Comparison of ENCODE assay signal across 1 cellular context in the genomic region with DNA sequence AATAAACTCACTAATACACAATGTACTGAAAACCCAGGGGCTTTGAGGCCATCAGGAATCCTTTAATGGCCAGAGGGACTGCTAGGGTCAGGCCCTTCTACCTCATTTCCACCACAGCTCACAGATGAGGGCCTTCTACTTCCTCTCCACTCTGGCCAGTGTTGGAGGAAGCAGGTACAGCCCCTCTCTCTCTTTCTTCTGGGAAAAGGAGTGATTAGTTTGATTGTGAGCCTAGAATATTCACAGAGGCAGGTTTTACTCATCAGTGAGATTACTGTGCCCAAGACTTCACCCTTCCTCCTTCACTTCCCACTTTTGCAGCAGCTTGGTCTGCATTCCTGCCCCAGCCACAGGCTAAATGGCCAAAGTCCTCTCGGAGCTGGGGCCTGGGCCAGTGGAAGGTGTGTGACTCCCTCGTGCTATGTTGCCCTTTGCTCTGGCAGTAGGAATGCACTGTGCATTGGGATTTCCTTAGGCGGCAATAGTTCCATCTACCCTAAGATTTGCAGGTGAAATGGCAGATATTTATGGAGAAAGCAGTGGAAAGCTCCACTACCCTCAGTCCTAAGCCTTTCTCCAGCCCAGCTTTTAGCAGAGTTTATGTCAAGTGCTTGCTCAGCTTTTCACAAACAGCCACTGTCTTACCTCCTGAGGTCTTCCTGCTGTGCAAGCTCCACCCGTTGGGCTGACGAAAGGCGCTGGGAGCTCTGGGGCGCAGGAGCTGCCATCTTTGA.
TF ChIP-seq lines count a peak whose summit lies in the region.

No MANE protein-coding gene starts in this region.

TF ChIP-seq in HepG2, 621 proteins besides CTCF, POLR2A, EP300 and RAD21 (continued from another document):
- peak in 1 of 2 experiments; percentile 71; a peak in 1 of 4 replicates for TF ChIP-seq REST (IDR thresholded peaks at IDR 0.05; ENCODE audit: borderline replicate concordance in 1 of 2, low read depth in 1 of 2, low read length in 2 of 2)
- TF ChIP-seq NR2C2 (CRISPR knock-in tag; IDR thresholded peaks at IDR 0.05; ENCODE audit: borderline replicate concordance) = peak; percentile 59
- TF ChIP-seq ZNF484 (CRISPR knock-in tag; IDR thresholded peaks at IDR 0.05; ENCODE audit: borderline replicate concordance, low read depth) = no peak
- peak; percentile 94 for TF ChIP-seq MED1 (CRISPR knock-in tag; IDR thresholded peaks at IDR 0.05)
- TF ChIP-seq CREB3 (CRISPR knock-in tag; IDR thresholded peaks at IDR 0.05) = no peak
- peak; percentile 95 for TF ChIP-seq ELF3 (CRISPR knock-in tag; IDR thresholded peaks at IDR 0.05)
- no peak for TF ChIP-seq ZNF562 (CRISPR knock-in tag; IDR thresholded peaks at IDR 0.05; ENCODE audit: borderline replicate concordance)
- no peak for TF ChIP-seq PRMT3 (CRISPR knock-in tag; IDR thresholded peaks at IDR 0.05; ENCODE audit: borderline replicate concordance, low read depth)
- peak; percentile 85 for TF ChIP-seq CBFB (CRISPR knock-in tag; IDR thresholded peaks at IDR 0.05)
- TF ChIP-seq, protein P1, sequence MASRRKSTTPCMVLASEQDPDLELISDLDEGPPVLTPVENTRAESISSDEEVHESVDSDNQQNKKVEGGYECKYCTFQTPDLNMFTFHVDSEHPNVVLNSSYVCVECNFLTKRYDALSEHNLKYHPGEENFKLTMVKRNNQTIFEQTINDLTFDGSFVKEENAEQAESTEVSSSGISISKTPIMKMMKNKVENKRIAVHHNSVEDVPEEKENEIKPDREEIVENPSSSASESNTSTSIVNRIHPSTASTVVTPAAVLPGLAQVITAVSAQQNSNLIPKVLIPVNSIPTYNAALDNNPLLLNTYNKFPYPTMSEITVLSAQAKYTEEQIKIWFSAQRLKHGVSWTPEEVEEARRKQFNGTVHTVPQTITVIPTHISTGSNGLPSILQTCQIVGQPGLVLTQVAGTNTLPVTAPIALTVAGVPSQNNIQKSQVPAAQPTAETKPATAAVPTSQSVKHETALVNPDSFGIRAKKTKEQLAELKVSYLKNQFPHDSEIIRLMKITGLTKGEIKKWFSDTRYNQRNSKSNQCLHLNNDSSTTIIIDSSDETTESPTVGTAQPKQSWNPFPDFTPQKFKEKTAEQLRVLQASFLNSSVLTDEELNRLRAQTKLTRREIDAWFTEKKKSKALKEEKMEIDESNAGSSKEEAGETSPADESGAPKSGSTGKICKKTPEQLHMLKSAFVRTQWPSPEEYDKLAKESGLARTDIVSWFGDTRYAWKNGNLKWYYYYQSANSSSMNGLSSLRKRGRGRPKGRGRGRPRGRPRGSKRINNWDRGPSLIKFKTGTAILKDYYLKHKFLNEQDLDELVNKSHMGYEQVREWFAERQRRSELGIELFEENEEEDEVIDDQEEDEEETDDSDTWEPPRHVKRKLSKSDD (CRISPR knock-in tag; IDR thresholded peaks at IDR 0.05; ENCODE audit: low read depth) = peak; percentile 88; the same call in 1 of the 2 replicates
- TF ChIP-seq ZNF3 (CRISPR knock-in tag; IDR thresholded peaks at IDR 0.05) = peak; percentile 58; the same call in 1 of the 2 replicates
- 0 out of 2 replicates have a peak, but pooled peaks have one; percentile 20 for TF ChIP-seq ZBTB8A (CRISPR knock-in tag; IDR thresholded peaks at IDR 0.05; ENCODE audit: borderline replicate concordance, low read depth)
- peak; percentile 35 for TF ChIP-seq YY1 (IDR thresholded peaks at IDR 0.05; ENCODE audit: insufficient read depth, insufficient replicate concordance, low read depth, low read length)
- TF ChIP-seq REPIN1 (CRISPR knock-in tag; IDR thresholded peaks at IDR 0.05; ENCODE audit: borderline replicate concordance, low read depth) = peak; percentile 76; the same call in 1 of the 2 replicates
- no peak for TF ChIP-seq ZNF879 (CRISPR knock-in tag; IDR thresholded peaks at IDR 0.05)
- no peak for TF ChIP-seq NFE2 (CRISPR knock-in tag; IDR thresholded peaks at IDR 0.05)
- TF ChIP-seq, protein P2, sequence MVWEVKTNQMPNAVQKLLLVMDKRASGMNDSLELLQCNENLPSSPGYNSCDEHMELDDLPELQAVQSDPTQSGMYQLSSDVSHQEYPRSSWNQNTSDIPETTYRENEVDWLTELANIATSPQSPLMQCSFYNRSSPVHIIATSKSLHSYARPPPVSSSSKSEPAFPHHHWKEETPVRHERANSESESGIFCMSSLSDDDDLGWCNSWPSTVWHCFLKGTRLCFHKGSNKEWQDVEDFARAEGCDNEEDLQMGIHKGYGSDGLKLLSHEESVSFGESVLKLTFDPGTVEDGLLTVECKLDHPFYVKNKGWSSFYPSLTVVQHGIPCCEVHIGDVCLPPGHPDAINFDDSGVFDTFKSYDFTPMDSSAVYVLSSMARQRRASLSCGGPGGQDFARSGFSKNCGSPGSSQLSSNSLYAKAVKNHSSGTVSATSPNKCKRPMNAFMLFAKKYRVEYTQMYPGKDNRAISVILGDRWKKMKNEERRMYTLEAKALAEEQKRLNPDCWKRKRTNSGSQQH (CRISPR knock-in tag; IDR thresholded peaks at IDR 0.05; ENCODE audit: low read depth) = peak; percentile 85
- 0 out of 2 replicates have a peak, but pooled peaks have one; percentile 64 for TF ChIP-seq ZNF780A (CRISPR knock-in tag; IDR thresholded peaks at IDR 0.05)
- TF ChIP-seq, protein P3, sequence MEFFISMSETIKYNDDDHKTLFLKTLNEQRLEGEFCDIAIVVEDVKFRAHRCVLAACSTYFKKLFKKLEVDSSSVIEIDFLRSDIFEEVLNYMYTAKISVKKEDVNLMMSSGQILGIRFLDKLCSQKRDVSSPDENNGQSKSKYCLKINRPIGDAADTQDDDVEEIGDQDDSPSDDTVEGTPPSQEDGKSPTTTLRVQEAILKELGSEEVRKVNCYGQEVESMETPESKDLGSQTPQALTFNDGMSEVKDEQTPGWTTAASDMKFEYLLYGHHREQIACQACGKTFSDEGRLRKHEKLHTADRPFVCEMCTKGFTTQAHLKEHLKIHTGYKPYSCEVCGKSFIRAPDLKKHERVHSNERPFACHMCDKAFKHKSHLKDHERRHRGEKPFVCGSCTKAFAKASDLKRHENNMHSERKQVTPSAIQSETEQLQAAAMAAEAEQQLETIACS (CRISPR knock-in tag; IDR thresholded peaks at IDR 0.05) = no peak; the same call in 1 of the 2 replicates
